In genomic region chr2:4091013-4091412, GRCh38 we compare ENCODE assay signal across 16 cellular contexts.
"Had no signal": no experiment of that assay in that cellular context is flagged by ENCODE, and none has a peak within 500 bp of the region (broad histone marks: within the 10 kb centered on the region; RNA-seq: fewer than 3 reads in every experiment).

No MANE protein-coding gene starts in this region.

- FAIRE-seq: astrocyte had no signal

- H3K4me1 Mint-ChIP-seq: naive B cell had no signal

- H3K27me3 ChIP-seq: adrenal gland, breast epithelium, tibial artery had no signal

- ATAC-seq: activated naive CD4-positive, alpha-beta T cell treated with anti-CD3 and anti-CD28 coated beads, Interleukin-2, amount 50 U/mL, for 72 hours; activated T-cell treated with anti-CD3 and anti-CD28 coated beads, Interleukin-2, amount 50 U/mL, for 72 hours; mucosa of descending colon had no signal

- H3K36me3 ChIP-seq: adrenal gland, breast epithelium, tibial artery, WERI-Rb-1 had no signal

- H3K27me3 Mint-ChIP-seq: naive B cell had no signal

- H3K4me3 Mint-ChIP-seq: activated T-cell treated with anti-CD3 and anti-CD28 coated beads, Interleukin-2, amount 50 U/mL, for 72 hours; naive B cell had no signal

- H3K4me1 ChIP-seq: adrenal gland, breast epithelium, tibial artery had no signal

- H3K27ac Mint-ChIP-seq: activated naive CD4-positive, alpha-beta T cell treated with anti-CD3 and anti-CD28 coated beads, Interleukin-2, amount 50 U/mL, for 72 hours; activated T-cell treated with anti-CD3 and anti-CD28 coated beads, Interleukin-2, amount 50 U/mL, for 72 hours; naive B cell had no signal

- H3K9me3 ChIP-seq: adrenal gland, breast epithelium, tibial artery had no signal

- DNase-seq: activated CD4-positive, alpha-beta T cell treated with anti-CD3 and anti-CD28 coated beads for 1 hour; activated CD4-positive, alpha-beta T cell treated with anti-CD3 and anti-CD28 coated beads, Interleukin-2, amount 50 U/mL, for 4 hours; activated effector memory CD4-positive, alpha-beta T cell treated with anti-CD3 and anti-CD28 coated beads, Interleukin-2, amount 50 U/mL, for 16 hours; activated T-cell treated with anti-CD3 and anti-CD28 coated beads, Interleukin-2, amount 50 U/mL, for 72 hours; adrenal gland; cortex of kidney; mesenchymal stem cell; mucosa of descending colon; naive B cell; stimulated activated CD4-positive, alpha-beta T cell treated with anti-CD3 and anti-CD28 coated beads, Interleukin-2, amount 100 ng/mL, for 24 hours; stimulated activated naive CD4-positive, alpha-beta T cell treated with Interleukin-2 at 50 U/mL for 16 hours; tibial artery; WERI-Rb-1 had no signal

- H3K36me3 Mint-ChIP-seq: activated naive CD4-positive, alpha-beta T cell treated with anti-CD3 and anti-CD28 coated beads, Interleukin-2, amount 50 U/mL, for 72 hours; naive B cell had no signal

- H3K4me3 ChIP-seq: adrenal gland, breast epithelium, mucosa of descending colon, tibial artery had no signal

- H3K27ac ChIP-seq: adrenal gland, breast epithelium, tibial artery, WERI-Rb-1 had no signal
